17 cellular contexts compared by ENCODE assay signal in genomic region chr19:30253581-30253996, GRCh38.
DNase-seq lines count a peak whose midpoint lies in the region; ATAC-seq, FAIRE-seq and TF ChIP-seq lines count a peak whose summit lies in the region.
"Had no signal": no experiment of that assay in that cellular context is flagged by ENCODE, and none has a peak within 500 bp of the region (broad histone marks: within the 10 kb centered on the region; RNA-seq: fewer than 3 reads in every experiment).

No MANE protein-coding gene starts in this region.

- no peak overlapping the region for H3K4ac ChIP-seq in neuronal stem cell (ENCODE audit: low read length)

- peak overlapping the region in 46 of 59 donors; percentile 0 to 80 (median 59) for H3K27ac ChIP-seq in dorsolateral prefrontal cortex
- H3K27ac ChIP-seq in neuronal stem cell (replicated peaks; ENCODE audit: low read length): no peak overlapping the region
- H3K27ac ChIP-seq: breast epithelium had no signal

- no peaks in the 10 kb centered on the region for H3K36me3 ChIP-seq in neuronal stem cell (replicated peaks in 1 of 2; ENCODE audit: control insufficient read depth in 2 of 2, insufficient read depth in 2 of 2, low read length in 2 of 2)
- H3K36me3 ChIP-seq: breast epithelium had no signal

- TF ChIP-seq CTCF in D721Med (IDR thresholded peaks at IDR 0.05; ENCODE audit: insufficient read depth, missing control alignments) (no peak), dorsolateral prefrontal cortex (IDR thresholded peaks at IDR 0.05 in 54 of 56, conservative IDR thresholded peaks at IDR 0.05 in 2 of 56; ENCODE audit: low read depth in 1 of 56, partially characterized antibody in 56 of 56) (no peak)

- no peak overlapping the region for H2AK5ac ChIP-seq in neuronal stem cell (ENCODE audit: low read depth, low read length)

- H2AFZ ChIP-seq in neuronal stem cell (ENCODE audit: low read length): no peak overlapping the region

- H3K14ac ChIP-seq in neuronal stem cell (ENCODE audit: low read length): no peak overlapping the region

- no peak overlapping the region for H3K23ac ChIP-seq in neuronal stem cell (ENCODE audit: low read depth, low read length, poor library complexity)

- DNase-seq in D721Med (ENCODE audit: insufficient read length, low spot score) (peak; percentile 50), NCI-H2171 (lab: John Stamatoyannopoulos, UW) (peak; percentile 60), dorsolateral prefrontal cortex (peak in 3 of 10 donors; percentile 47 to 73 (median 56)), neuronal stem cell (ENCODE audit: low spot score) (no peak), mucosa of gallbladder (ENCODE audit: low spot score) (no peak), epidermal melanocyte (ENCODE audit: insufficient read length, low spot score) (no peak)
- DNase-seq: activated B cell treated with CpG ODN at 0.5 μM for 24 hours; activated CD8-positive, alpha-beta memory T cell treated with anti-CD3 and anti-CD28 coated beads, Interleukin-2, amount 50 U/mL, for 4 hours; activated naive CD4-positive, alpha-beta T cell treated with Interleukin-2 at 50 U/mL for 16 hours; DMS79; effector CD4-positive, alpha-beta T cell; foreskin melanocyte; SW 1271 had no signal

- peak overlapping the region; percentile 68 for H3K18ac ChIP-seq in neuronal stem cell (ENCODE audit: low read length)

- no peak overlapping the region for H3K4me2 ChIP-seq in neuronal stem cell (ENCODE audit: insufficient read depth, low read length, poor library complexity, severe bottlenecking)

- no peaks in the 10 kb centered on the region for H3K9me3 ChIP-seq in neuronal stem cell (replicated peaks in 1 of 2; ENCODE audit: control insufficient read depth in 2 of 2, insufficient read depth in 1 of 2, low read depth in 1 of 2, low read length in 2 of 2)
- H3K9me3 ChIP-seq: breast epithelium had no signal

- H3K4me3 ChIP-seq in dorsolateral prefrontal cortex (peak overlapping the region in 47 of 59 donors; percentile 1 to 56 (median 28)), neuronal stem cell (ENCODE audit: low read length in 2 of 2) (no peak overlapping the region)
- H3K4me3 ChIP-seq: breast epithelium had no signal

- no peak overlapping the region for H4K8ac ChIP-seq in neuronal stem cell (ENCODE audit: low read depth, low read length)

- H4K91ac ChIP-seq in neuronal stem cell (ENCODE audit: low read depth, low read length, poor library complexity): no peak overlapping the region

- H3K79me1 ChIP-seq in neuronal stem cell (ENCODE audit: low read depth, low read length): no peaks in the 10 kb centered on the region

- ATAC-seq in HG03135 (IDR thresholded peaks at IDR 0.05; ENCODE audit: unreplicated experiment) (no peak), HG03457 (IDR thresholded peaks at IDR 0.05; ENCODE audit: unreplicated experiment) (no peak)

- no CpG with 5 or more reads among the region's 15 CpGs for WGBS in neuronal stem cell (ENCODE audit: extremely low coverage in 2 of 2, insufficient read length in 2 of 2, insufficient replicate concordance in 1 of 2), 2 donors

- H2BK120ac ChIP-seq in neuronal stem cell (ENCODE audit: low read depth, low read length): no peak overlapping the region

- H2BK12ac ChIP-seq in neuronal stem cell (ENCODE audit: low read length): no peak overlapping the region

- H2BK15ac ChIP-seq in neuronal stem cell (ENCODE audit: low read length): no peak overlapping the region

- H3K27me3 ChIP-seq in dorsolateral prefrontal cortex: peaks cover 0 to 30% (median 5%) of the 10 kb centered on the region in 45 donors
- no peaks in the 10 kb centered on the region for H3K27me3 ChIP-seq in neuronal stem cell (ENCODE audit: control insufficient read depth in 3 of 3, insufficient read depth in 3 of 3, low read depth in 1 of 3, low read length in 3 of 3)

- intact Hi-C loops in dorsolateral prefrontal cortex (cut with DNase I): no loop called here

- FAIRE-seq in D721Med (lab: Jason Lieb, UNC): peak; percentile 32
- FAIRE-seq: HTR-8/SVneo had no signal

- H3K9ac ChIP-seq in neuronal stem cell (ENCODE audit: low read depth, low read length, poor library complexity): no peak overlapping the region

- peaks cover 4 to 12% of the 10 kb centered on the region in 2 donors for H3K4me1 ChIP-seq in neuronal stem cell (ENCODE audit: control insufficient read depth in 2 of 2, insufficient read depth in 1 of 2, low read depth in 1 of 2, low read length in 2 of 2)
- H3K4me1 ChIP-seq: breast epithelium had no signal

- H2BK5ac ChIP-seq in neuronal stem cell (ENCODE audit: low read length): no peak overlapping the region

Comparison
In these comparisons a context has a peak if more than half of its experiments do, and no peak if none do; other contexts are left out.
1. DNase-seq: peak in D721Med (single experiment) and NCI-H2171 (single experiment); none in neuronal stem cell (single experiment), mucosa of gallbladder (single experiment) and epidermal melanocyte (single experiment).
2. H3K4me3 ChIP-seq: peak in dorsolateral prefrontal cortex (47 of 59); none in neuronal stem cell (0 of 2).